36 cellular contexts compared by ENCODE assay signal in genomic region chr1:22261580-22261979, GRCh38.
"Had no signal": no experiment of that assay in that cellular context is flagged by ENCODE, and none has a peak within 500 bp of the region (broad histone marks: within the 10 kb centered on the region; RNA-seq: fewer than 3 reads in every experiment).

No MANE protein-coding gene starts in this region.

- ATAC-seq: activated naive CD8-positive, alpha-beta T cell treated with anti-CD3 and anti-CD28 coated beads, Interleukin-2, amount 50 U/mL, for 24 hours; activated T-cell treated with anti-CD3 and anti-CD28 coated beads, Interleukin-2, amount 50 U/mL, for 4 hours; Panc1 had no signal

- H3K9me3 Mint-ChIP-seq: activated B cell treated with CpG ODN at 0.5 μM for 24 hours; activated CD4-positive, alpha-beta memory T cell treated with anti-CD3 and anti-CD28 coated beads for 36 hours; activated naive CD4-positive, alpha-beta T cell treated with anti-CD3 and anti-CD28 coated beads, Interleukin-2, amount 10 ng/mL, durations not matched to agents 7 days and 5 days; activated naive CD8-positive, alpha-beta T cell treated with anti-CD3 and anti-CD28 coated beads, Interleukin-2, amount 50 U/mL, for 24 hours; activated T-cell treated with anti-CD3 and anti-CD28 coated beads, Interleukin-2, amount 50 U/mL, for 4 hours; activated T-helper 1 cell treated with anti-CD3 and anti-CD28 coated beads, Interleukin-12 subunit alpha, Interleukin-12 subunit beta, Interleukin-2, Interleukin-4 antibody, amounts not matched to agents 30 ng/mL and 10 ng/mL and 1 ng/mL, durations not matched to agents 14 hours and 24 hours and 36 hours; T-helper 1 cell treated with Interleukin-12 subunit alpha and Interleukin-12 subunit beta and Interleukin-4 antibody, amounts not matched to agents 30 μg/mL and 1 μg/mL, for 36 hours; T-helper 2 cell treated with Interferon-gamma antibody and Interleukin-4, amounts not matched to agents 5 μg/mL and 100 μg/mL, for 36 hours had no signal

- DNase-seq: activated B cell treated with CpG ODN at 0.5 μM for 24 hours; activated CD4-positive, alpha-beta memory T cell treated with anti-CD3 and anti-CD28 coated beads for 36 hours; activated CD4-positive, alpha-beta T cell treated with anti-CD3 and anti-CD28 coated beads for 4 hours; activated CD4-positive, alpha-beta T cell treated with anti-CD3 and anti-CD28 coated beads, Interleukin-2, amount 50 U/mL, for 1 hour; activated CD4-positive, CD25-positive, alpha-beta regulatory T cell treated with anti-CD3 and anti-CD28 coated beads, Interleukin-2, amount 50 U/mL, for 72 hours; activated CD8-positive, alpha-beta memory T cell treated with anti-CD3 and anti-CD28 coated beads, Interleukin-2, amount 50 U/mL, for 4 hours; activated gamma-delta T cell treated with Interleukin-2 at 50 U/mL for 16 hours; activated naive CD4-positive, alpha-beta T cell treated with anti-CD3 and anti-CD28 coated beads, Interleukin-2, amount 10 ng/mL, durations not matched to agents 7 days and 5 days; activated naive CD8-positive, alpha-beta T cell treated with anti-CD3 and anti-CD28 coated beads, Interleukin-2, amount 50 U/mL, for 24 hours; activated T-cell treated with anti-CD3 and anti-CD28 coated beads for 4 hours; activated T-cell treated with anti-CD3 and anti-CD28 coated beads, Interleukin-2, amount 50 U/mL, for 4 hours; anterior cingulate cortex; caudate nucleus; cerebellar nuclear complex; Karpas-422; KBM-7; MG63; NCI-H1048; NCI-H1417; NCI-H1694; NCI-H1930; NCI-H2081 treated with DMSO at 0.1 percent for 48 hours; NCI-H2171; NCI-H510A; NCI-H526; NCI-H774; SHP77; SK-N-SH had no signal

- H3K27me3 Mint-ChIP-seq: activated B cell treated with CpG ODN at 0.5 μM for 24 hours; activated naive CD8-positive, alpha-beta T cell had no signal

- H3K4me3 Mint-ChIP-seq: activated B cell treated with CpG ODN at 0.5 μM for 24 hours; activated CD4-positive, alpha-beta memory T cell treated with anti-CD3 and anti-CD28 coated beads for 36 hours; activated naive CD4-positive, alpha-beta T cell treated with anti-CD3 and anti-CD28 coated beads, Interleukin-2, amount 10 ng/mL, durations not matched to agents 7 days and 5 days; activated naive CD8-positive, alpha-beta T cell; activated naive CD8-positive, alpha-beta T cell treated with anti-CD3 and anti-CD28 coated beads, Interleukin-2, amount 50 U/mL, for 24 hours; activated T-cell treated with anti-CD3 and anti-CD28 coated beads, Interleukin-2, amount 50 U/mL, for 4 hours; activated T-helper 1 cell treated with anti-CD3 and anti-CD28 coated beads, Interleukin-12 subunit alpha, Interleukin-12 subunit beta, Interleukin-2, Interleukin-4 antibody, amounts not matched to agents 30 ng/mL and 10 ng/mL and 1 ng/mL, durations not matched to agents 14 hours and 24 hours and 36 hours; T-helper 1 cell treated with Interleukin-12 subunit alpha and Interleukin-12 subunit beta and Interleukin-4 antibody, amounts not matched to agents 30 μg/mL and 1 μg/mL, for 36 hours; T-helper 2 cell treated with Interferon-gamma antibody and Interleukin-4, amounts not matched to agents 5 μg/mL and 100 μg/mL, for 36 hours had no signal

- H3K9me3 ChIP-seq: MG63, SJSA1, SK-N-SH had no signal

- H3K36me3 Mint-ChIP-seq: activated CD4-positive, alpha-beta memory T cell treated with anti-CD3 and anti-CD28 coated beads for 36 hours; activated naive CD4-positive, alpha-beta T cell treated with anti-CD3 and anti-CD28 coated beads, Interleukin-2, amount 10 ng/mL, durations not matched to agents 7 days and 5 days; activated naive CD8-positive, alpha-beta T cell; brain had no signal

- H3K4me3 ChIP-seq: MG63, SJSA1 had no signal

- H3K9ac ChIP-seq: SK-N-SH had no signal

- H3K27me3 ChIP-seq: MG63 had no signal

- H3K9me2 ChIP-seq: SK-N-SH had no signal

- H3K27ac Mint-ChIP-seq: activated B cell treated with CpG ODN at 0.5 μM for 24 hours; activated CD4-positive, alpha-beta memory T cell treated with anti-CD3 and anti-CD28 coated beads for 36 hours; activated naive CD4-positive, alpha-beta T cell treated with anti-CD3 and anti-CD28 coated beads, Interleukin-2, amount 10 ng/mL, durations not matched to agents 7 days and 5 days; activated naive CD8-positive, alpha-beta T cell; activated naive CD8-positive, alpha-beta T cell treated with anti-CD3 and anti-CD28 coated beads, Interleukin-2, amount 50 U/mL, for 24 hours; activated T-helper 1 cell treated with anti-CD3 and anti-CD28 coated beads, Interleukin-12 subunit alpha, Interleukin-12 subunit beta, Interleukin-2, Interleukin-4 antibody, amounts not matched to agents 30 ng/mL and 10 ng/mL and 1 ng/mL, durations not matched to agents 14 hours and 24 hours and 36 hours; T-helper 1 cell treated with Interleukin-12 subunit alpha and Interleukin-12 subunit beta and Interleukin-4 antibody, amounts not matched to agents 30 μg/mL and 1 μg/mL, for 36 hours; T-helper 2 cell treated with Interferon-gamma antibody and Interleukin-4, amounts not matched to agents 5 μg/mL and 100 μg/mL, for 36 hours had no signal

- H3K4me1 Mint-ChIP-seq: activated naive CD4-positive, alpha-beta T cell treated with anti-CD3 and anti-CD28 coated beads, Interleukin-2, amount 10 ng/mL, durations not matched to agents 7 days and 5 days; activated naive CD8-positive, alpha-beta T cell treated with anti-CD3 and anti-CD28 coated beads, Interleukin-2, amount 50 U/mL, for 24 hours had no signal

- H3K27ac ChIP-seq: SJSA1 had no signal

- FAIRE-seq: bronchial epithelial cell had no signal

- H3K36me3 ChIP-seq: MG63, SJSA1 had no signal

- H3K4me2 ChIP-seq: SK-N-SH had no signal
